23 cellular contexts compared by ENCODE assay signal in the genomic region with DNA sequence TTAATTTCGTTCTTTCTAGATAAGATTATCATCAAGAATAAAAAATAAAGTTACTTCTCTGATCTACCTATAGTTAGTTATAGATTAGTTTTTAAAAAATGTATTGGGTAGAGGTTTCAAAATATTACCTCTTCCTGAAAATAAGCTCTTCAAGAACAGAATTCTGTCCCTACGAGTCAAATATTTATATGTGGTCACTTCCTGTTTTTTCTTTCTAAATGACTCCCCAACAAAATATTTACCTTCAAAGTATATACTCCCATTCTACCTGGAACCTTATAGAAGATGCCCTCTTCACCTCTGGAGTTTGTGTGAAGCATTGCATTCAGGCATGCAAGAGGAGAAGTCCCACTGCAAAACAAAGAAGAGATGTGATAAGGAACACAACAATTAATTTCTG.
"Had no signal": no experiment of that assay in that cellular context is flagged by ENCODE, and none has a peak within 500 bp of the region (broad histone marks: within the 10 kb centered on the region; RNA-seq: fewer than 3 reads in every experiment).

No MANE protein-coding gene starts in this region.

- H3K4me1 ChIP-seq: adrenal gland, ascending aorta, left ventricle myocardium inferior, sigmoid colon, vagina had no signal

- DNase-seq: activated CD8-positive, alpha-beta memory T cell treated with anti-CD3 and anti-CD28 coated beads, Interleukin-2, amount 50 U/mL, for 48 hours; activated effector memory CD4-positive, alpha-beta T cell treated with anti-CD3 and anti-CD28 coated beads, Interleukin-2, amount 50 U/mL, for 16 hours; activated T-cell treated with anti-CD3 and anti-CD28 coated beads, Interleukin-2, amount 50 U/mL, for 4 hours; adrenal gland; brain microvascular endothelial cell; central memory CD4-positive, alpha-beta T cell; effector memory CD4-positive, alpha-beta T cell; foreskin melanocyte; left ventricle myocardium inferior; naive thymus-derived CD4-positive, alpha-beta T cell; sigmoid colon; stimulated activated CD4-positive, alpha-beta T cell treated with anti-CD3 and anti-CD28 coated beads, Interleukin-15, amount 100 ng/mL, for 24 hours; stimulated activated CD8-positive, alpha-beta memory T cell treated with anti-CD3 and anti-CD28 coated beads, Interleukin-4, amount 100 ng/mL, for 48 hours; stimulated activated naive CD4-positive, alpha-beta T cell had no signal

- ATAC-seq: activated CD4-positive, CD25-positive, alpha-beta regulatory T cell treated with anti-CD3 and anti-CD28 coated beads, Interleukin-2, amount 50 U/mL, for 24 hours; activated T-cell treated with anti-CD3 and anti-CD28 coated beads, Interleukin-2, amount 50 U/mL, for 4 hours; esophagus mucosa; naive thymus-derived CD4-positive, alpha-beta T cell had no signal

- H3K4me3 Mint-ChIP-seq: activated naive CD4-positive, alpha-beta T cell treated with anti-CD3 and anti-CD28 coated beads, Interleukin-2, amount 50 U/mL, for 24 hours; activated T-cell treated with anti-CD3 and anti-CD28 coated beads, Interleukin-2, amount 50 U/mL, for 4 hours; type B pancreatic cell had no signal

- H3K27me3 Mint-ChIP-seq: activated naive CD4-positive, alpha-beta T cell treated with anti-CD3 and anti-CD28 coated beads, Interleukin-2, amount 50 U/mL, for 24 hours; naive thymus-derived CD4-positive, alpha-beta T cell; type B pancreatic cell had no signal

- H3K27ac Mint-ChIP-seq: activated naive CD4-positive, alpha-beta T cell treated with anti-CD3 and anti-CD28 coated beads, Interleukin-2, amount 50 U/mL, for 24 hours; type B pancreatic cell had no signal

- H3K27me3 ChIP-seq: adrenal gland, ascending aorta, brain microvascular endothelial cell, sigmoid colon, vagina had no signal

- H3K4me2 ChIP-seq: smooth muscle cell had no signal

- H3K4me3 ChIP-seq: adrenal gland, ascending aorta, left ventricle myocardium inferior, sigmoid colon, smooth muscle cell, thoracic aorta, vagina had no signal

- H3K27ac ChIP-seq: adrenal gland, ascending aorta, brain microvascular endothelial cell, left ventricle myocardium inferior, sigmoid colon, thoracic aorta, vagina, VCaP had no signal

- H3K9me3 Mint-ChIP-seq: activated naive CD4-positive, alpha-beta T cell treated with anti-CD3 and anti-CD28 coated beads, Interleukin-2, amount 50 U/mL, for 24 hours; activated T-cell treated with anti-CD3 and anti-CD28 coated beads, Interleukin-2, amount 50 U/mL, for 4 hours; naive thymus-derived CD4-positive, alpha-beta T cell; type B pancreatic cell had no signal
